Comparison of ENCODE assay signal across 23 cellular contexts in the genomic region with DNA sequence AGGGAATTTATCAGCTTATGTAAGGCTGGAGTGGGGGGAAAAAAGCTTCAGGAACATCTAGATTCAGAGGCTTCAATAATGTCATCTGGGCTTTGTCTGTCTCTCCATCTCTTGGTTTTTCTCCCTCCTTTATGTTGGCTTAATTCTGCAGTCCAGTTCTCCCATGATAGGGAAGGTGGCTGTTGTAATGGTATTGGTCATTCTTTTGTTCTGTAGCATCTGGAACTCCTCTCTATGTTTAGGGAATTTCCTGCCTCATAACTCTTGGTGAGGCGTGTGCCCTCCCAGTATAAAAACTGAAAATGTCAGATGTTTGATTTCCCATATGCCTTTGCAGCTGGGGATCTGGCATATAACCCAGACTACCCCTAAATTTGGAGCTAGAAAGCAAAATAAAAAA.
DNase-seq lines count a peak whose midpoint lies in the region; ATAC-seq and TF ChIP-seq lines count a peak whose summit lies in the region.
"Had no signal": no experiment of that assay in that cellular context is flagged by ENCODE, and none has a peak within 500 bp of the region (broad histone marks: within the 10 kb centered on the region; RNA-seq: fewer than 3 reads in every experiment).

No MANE protein-coding gene starts in this region.

- intact Hi-C loops in breast epithelium (cut with DNase I; ENCODE audit: low total_unique reads): no loop called here
- intact Hi-C loops in MCF 10A (cut with micrococcal nuclease): loop anchor here (5.0 kb wide), 4 partner anchors 65 to 480 kb away; no protein-coding TSS in a partner anchor
- intact Hi-C loops in psoas muscle (cut with DNase I): no loop called here

- H3K9me3 Mint-ChIP-seq in MCF 10A (ENCODE audit: unreplicated experiment) (no peaks in the 10 kb centered on the region), type B pancreatic cell (peaks cover 7% of the 10 kb centered on the region)
- H3K9me3 Mint-ChIP-seq: activated T-cell treated with anti-CD3 and anti-CD28 coated beads, Interleukin-2, amount 50 U/mL, for 4 hours; GM23338; immature natural killer cell; memory B cell; neural crest cell; stimulated activated effector memory CD8-positive, alpha-beta T cell treated with anti-CD3 and anti-CD28 coated beads, Interleukin-12 subunit alpha, Interleukin-12 subunit beta, amount 100 ng/mL, for 72 hours had no signal

- H3K4me1 Mint-ChIP-seq in MCF 10A (ENCODE audit: insufficient read depth, unreplicated experiment) (peaks cover 41% of the 10 kb centered on the region), type B pancreatic cell (ENCODE audit: unreplicated experiment) (peaks cover 44% of the 10 kb centered on the region)
- H3K4me1 Mint-ChIP-seq: immature natural killer cell; stimulated activated effector memory CD8-positive, alpha-beta T cell treated with anti-CD3 and anti-CD28 coated beads, Interleukin-12 subunit alpha, Interleukin-12 subunit beta, amount 100 ng/mL, for 72 hours had no signal

- H3K4me3 ChIP-seq in breast epithelium: no peak overlapping the region
- H3K4me3 ChIP-seq in fibroblast of the aortic adventitia (ENCODE audit: low read depth, low read length): no peak overlapping the region
- no peak overlapping the region for H3K4me3 ChIP-seq in psoas muscle
- H3K4me3 ChIP-seq in WERI-Rb-1 (ENCODE audit: low read depth, low read length): no peak overlapping the region
- H3K4me3 ChIP-seq: GM23338, K562, SJSA1 had no signal

- H3K27me3 ChIP-seq in breast epithelium: no peaks in the 10 kb centered on the region
- no peaks in the 10 kb centered on the region for H3K27me3 ChIP-seq in psoas muscle (ENCODE audit: insufficient read depth in 3 of 3, low read length in 2 of 3)
- H3K27me3 ChIP-seq in WERI-Rb-1 (ENCODE audit: insufficient read depth, low read depth, severe bottlenecking): no peaks in the 10 kb centered on the region
- H3K27me3 ChIP-seq: SJSA1 had no signal

- no peak for ATAC-seq in psoas muscle
- ATAC-seq in HG02870 (IDR thresholded peaks at IDR 0.05; ENCODE audit: unreplicated experiment): no peak
- ATAC-seq: activated CD8-positive, alpha-beta T cell treated with anti-CD3 and anti-CD28 coated beads, Interleukin-2, amount 10 ng/mL, durations not matched to agents 7 days and 5 days; activated T-cell treated with anti-CD3 and anti-CD28 coated beads, Interleukin-2, amount 50 U/mL, for 4 hours; GM23338; K562; PC-3; stimulated activated effector memory CD8-positive, alpha-beta T cell treated with anti-CD3 and anti-CD28 coated beads, Interleukin-12 subunit alpha, Interleukin-12 subunit beta, amount 100 ng/mL, for 72 hours had no signal

- H3K27ac Mint-ChIP-seq in MCF 10A (ENCODE audit: low read depth, unreplicated experiment): no peak overlapping the region
- peak overlapping the region; percentile 20 for H3K27ac Mint-ChIP-seq in type B pancreatic cell
- H3K27ac Mint-ChIP-seq: activated CD8-positive, alpha-beta T cell treated with anti-CD3 and anti-CD28 coated beads, Interleukin-2, amount 10 ng/mL, durations not matched to agents 7 days and 5 days; GM23338; immature natural killer cell; memory B cell; stimulated activated effector memory CD8-positive, alpha-beta T cell treated with anti-CD3 and anti-CD28 coated beads, Interleukin-12 subunit alpha, Interleukin-12 subunit beta, amount 100 ng/mL, for 72 hours had no signal

- H3K36me3 Mint-ChIP-seq in MCF 10A (ENCODE audit: insufficient read depth, unreplicated experiment) (no peaks in the 10 kb centered on the region), type B pancreatic cell (no peaks in the 10 kb centered on the region)
- H3K36me3 Mint-ChIP-seq: immature natural killer cell; memory B cell; stimulated activated effector memory CD8-positive, alpha-beta T cell treated with anti-CD3 and anti-CD28 coated beads, Interleukin-12 subunit alpha, Interleukin-12 subunit beta, amount 100 ng/mL, for 72 hours had no signal

- DNase-seq in breast epithelium (ENCODE audit: low spot score in 2 of 2): no peak
- no peak for DNase-seq in MCF 10A (ENCODE audit: unreplicated experiment)
- DNase-seq in fibroblast of the aortic adventitia (ENCODE audit: low read depth): peak; percentile 74
- DNase-seq in psoas muscle: no peak
- DNase-seq in type B pancreatic cell (ENCODE audit: extremely low spot score, unreplicated experiment): no peak
- no peak for DNase-seq in WERI-Rb-1
- no peak for DNase-seq in DMS79 (lab: John Stamatoyannopoulos, UW)
- DNase-seq: activated CD4-positive, CD25-positive, alpha-beta regulatory T cell; activated CD8-positive, alpha-beta T cell treated with anti-CD3 and anti-CD28 coated beads, Interleukin-2, amount 10 ng/mL, durations not matched to agents 7 days and 5 days; activated naive CD4-positive, alpha-beta T cell treated with anti-CD3 and anti-CD28 coated beads, Interleukin-2, amount 50 U/mL, for 16 hours; activated T-cell treated with anti-CD3 and anti-CD28 coated beads, Interleukin-2, amount 50 U/mL, for 4 hours; Calu3; immature natural killer cell; NCI-H187; PC-3 had no signal

- TF ChIP-seq POLR2A in breast epithelium (IDR thresholded peaks at IDR 0.05): no peak

- POLR2A ChIA-PET in MCF 10A (lab: Yijun Ruan, JAX): interaction anchor here (1.2 to 3.4 kb wide), 2 partner anchors 64 to 86 kb away, joined by 3 to 39 read pairs; no protein-coding TSS in a partner anchor

- TF ChIP-seq CTCF in breast epithelium (IDR thresholded peaks at IDR 0.05) (no peak), MCF 10A (IDR thresholded peaks at IDR 0.05; ENCODE audit: unreplicated experiment) (no peak), fibroblast of the aortic adventitia (IDR thresholded peaks at IDR 0.05; ENCODE audit: insufficient read depth, low read length) (no peak), psoas muscle (IDR thresholded peaks at IDR 0.05) (no peak), type B pancreatic cell (conservative IDR thresholded peaks at IDR 0.05) (no peak), WERI-Rb-1 (IDR thresholded peaks at IDR 0.05; ENCODE audit: low read depth, low read length) (no peak)

- H3K27ac ChIP-seq in breast epithelium (peak overlapping the region; percentile 80 to 88), psoas muscle (peak overlapping the region; percentile 74), WERI-Rb-1 (no peak overlapping the region)
- H3K27ac ChIP-seq: epithelial cell of prostate, SJSA1 had no signal

- BruUV-seq in MCF 10A (replicated peaks; lab: Mats Ljungman, UMichigan): no TSS peak

- H3K4me3 Mint-ChIP-seq in MCF 10A (ENCODE audit: unreplicated experiment) (no peak overlapping the region), type B pancreatic cell (no peak overlapping the region)
- H3K4me3 Mint-ChIP-seq: activated CD8-positive, alpha-beta T cell treated with anti-CD3 and anti-CD28 coated beads, Interleukin-2, amount 10 ng/mL, durations not matched to agents 7 days and 5 days; activated T-cell treated with anti-CD3 and anti-CD28 coated beads, Interleukin-2, amount 50 U/mL, for 4 hours; GM23338; immature natural killer cell; memory B cell; neural crest cell; stimulated activated effector memory CD8-positive, alpha-beta T cell treated with anti-CD3 and anti-CD28 coated beads, Interleukin-12 subunit alpha, Interleukin-12 subunit beta, amount 100 ng/mL, for 72 hours had no signal

- peaks cover 5 to 8% of the 10 kb centered on the region in 2 donors for H3K4me1 ChIP-seq in breast epithelium
- peaks cover 28% of the 10 kb centered on the region for H3K4me1 ChIP-seq in psoas muscle

- WGBS in psoas muscle, 3 donors: 42 to 64% (median 63%) methylated on average over 1 of the region's 1 CpG

- H3K27me3 Mint-ChIP-seq in MCF 10A (ENCODE audit: insufficient read depth, unreplicated experiment) (no peaks in the 10 kb centered on the region), type B pancreatic cell (no peaks in the 10 kb centered on the region)
- H3K27me3 Mint-ChIP-seq: memory B cell had no signal

- CTCF ChIA-PET in MCF 10A (lab: Yijun Ruan, JAX): interaction anchor here (0.6 to 0.9 kb wide), 3 partner anchors 29 to 222 kb away, joined by 3 to 6 read pairs (median 3); no protein-coding TSS in a partner anchor

- H3K36me3 ChIP-seq in breast epithelium (no peaks in the 10 kb centered on the region), psoas muscle (ENCODE audit: insufficient read depth in 1 of 2, low read depth in 1 of 2) (no peaks in the 10 kb centered on the region), WERI-Rb-1 (no peaks in the 10 kb centered on the region)
- H3K36me3 ChIP-seq: SJSA1 had no signal

- H3K9me3 ChIP-seq in breast epithelium (no peaks in the 10 kb centered on the region), psoas muscle (no peaks in the 10 kb centered on the region), WERI-Rb-1 (ENCODE audit: severe bottlenecking) (no peaks in the 10 kb centered on the region)
- H3K9me3 ChIP-seq: SJSA1 had no signal
